ENCODE assay signal across 8 cellular contexts in genomic region chr14:30621954-30622830, GRCh38. TPM values are rescaled to one million over a fixed set of nuclear protein-coding genes. Genes with fewer than 3 reads are reported as not detected.
DNase-seq lines count a peak whose midpoint lies in the region; ATAC-seq and TF ChIP-seq lines count a peak whose summit lies in the region.

Gene SCFD1 (plus strand): TSS chr14:30622319. CDS start chr14:30622339, 20 bp downstream.

- intact Hi-C loops in natural killer cell (cut with micrococcal nuclease), result loop anchor here (1.0 to 5.0 kb wide), 2 partner anchors 63 to 585 kb away; partner anchors contain the start of genes G2E3 and HECTD1

- TF ChIP-seq CTCF in RWPE2 (IDR thresholded peaks at IDR 0.05; ENCODE audit: poor library complexity, severe bottlenecking) (no peak), natural killer cell (IDR thresholded peaks at IDR 0.05) (no peak)

- peaks cover 33 to 39% of the 10 kb centered on the region in 2 donors for H3K4me1 Mint-ChIP-seq in natural killer cell

- peaks cover 22% of the 10 kb centered on the region for H3K36me3 ChIP-seq in RWPE2 (ENCODE audit: low read depth)

- peak within 1 kb of the TSS; percentile 78 for H3K4me3 ChIP-seq in RWPE2 (ENCODE audit: severe bottlenecking)

- peaks cover 27% of the 10 kb centered on the region for H3K4me1 ChIP-seq in RWPE2 (ENCODE audit: insufficient read depth, poor library complexity, severe bottlenecking)

- no peaks in the 10 kb centered on the region for H3K9me3 ChIP-seq in RWPE2 (ENCODE audit: severe bottlenecking)

- H3K27ac Mint-ChIP-seq in natural killer cell, result peak within 1 kb of the TSS; percentile 94 to 98

- H3K27ac ChIP-seq in RWPE2 (ENCODE audit: poor library complexity, severe bottlenecking), result peak within 1 kb of the TSS; percentile 64

- peak; percentile 93 for ATAC-seq in RWPE2 (ENCODE audit: low read depth)
- peak; percentile 98 to 100 (median 98) for ATAC-seq in natural killer cell
- ATAC-seq in stimulated activated naive CD8-positive, alpha-beta T cell treated with anti-CD3 and anti-CD28 coated beads, Interleukin-15, Interleukin-2, amounts not matched to agents 100 U/mL and 50 U/mL, for 24 hours, result peak; percentile 100

- DNase-seq in Daoy (ENCODE audit: low read depth) (peak; percentile 98), GOT3 (lab: John Stamatoyannopoulos, UW) (peak; percentile 44), LoVo (ENCODE audit: low spot score) (peak; percentile 94), RWPE2 (ENCODE audit: low spot score) (peak; percentile 94), fibroblast of peridontal ligament (ENCODE audit: extremely low read depth) (peak; percentile 84), natural killer cell (peak; percentile 88)
- peak; percentile 91 for DNase-seq in activated T-helper 9 cell treated with anti-CD3 and anti-CD28 coated beads, Interleukin-2, amount 50 U/mL, for 16 hours (ENCODE audit: low read depth)
- peak; percentile 95 for DNase-seq in stimulated activated naive CD8-positive, alpha-beta T cell treated with anti-CD3 and anti-CD28 coated beads, Interleukin-15, Interleukin-2, amounts not matched to agents 100 U/mL and 50 U/mL, for 24 hours

- H3K4me3 Mint-ChIP-seq in natural killer cell, result peak within 1 kb of the TSS; percentile 92

- no peaks in the 10 kb centered on the region for H3K27me3 ChIP-seq in RWPE2 (ENCODE audit: insufficient read depth, poor library complexity, severe bottlenecking)

- no peaks in the 10 kb centered on the region for H3K9me3 Mint-ChIP-seq in natural killer cell

- no peaks in the 10 kb centered on the region for H3K27me3 Mint-ChIP-seq in natural killer cell (ENCODE audit: low read depth in 2 of 2)

- H3K36me3 Mint-ChIP-seq in natural killer cell, result no peaks in the 10 kb centered on the region

RNA-seq across cellular contexts. Expression of gene SCFD1, which starts in this region (rescaled TPM):
- total RNA-seq in Daoy (2014; rRNA removed; shearing (Covaris generic)), result 101 and 127 TPM in 2 replicates
- total RNA-seq in natural killer cell, result 100 to 1,000 TPM in 2 of 3 donors, 10 to 100 TPM in 1; 97.0 to 106 (median 105) TPM

Comparison
In these comparisons a context has a peak if more than half of its experiments do, and no peak if none do; other contexts are left out.
1. Peak in every context shown above with its lines: DNase-seq, ATAC-seq, H3K4me3 ChIP-seq and H3K27ac ChIP-seq.
2. DNase-seq: peak in every context shown above with its lines; median percentile 98 in Daoy; 95 in stimulated activated naive CD8-positive, alpha-beta T cell treated with anti-CD3 and anti-CD28 coated beads, Interleukin-15, Interleukin-2, amounts not matched to agents 100 U/mL and 50 U/mL, for 24 hours; 94 in LoVo; 94 in RWPE2; 91 in activated T-helper 9 cell treated with anti-CD3 and anti-CD28 coated beads, Interleukin-2, amount 50 U/mL, for 16 hours; 88 in natural killer cell; 84 in fibroblast of peridontal ligament; 44 in GOT3.